ENCODE assay signal across 1 cellular context in the genomic region with DNA sequence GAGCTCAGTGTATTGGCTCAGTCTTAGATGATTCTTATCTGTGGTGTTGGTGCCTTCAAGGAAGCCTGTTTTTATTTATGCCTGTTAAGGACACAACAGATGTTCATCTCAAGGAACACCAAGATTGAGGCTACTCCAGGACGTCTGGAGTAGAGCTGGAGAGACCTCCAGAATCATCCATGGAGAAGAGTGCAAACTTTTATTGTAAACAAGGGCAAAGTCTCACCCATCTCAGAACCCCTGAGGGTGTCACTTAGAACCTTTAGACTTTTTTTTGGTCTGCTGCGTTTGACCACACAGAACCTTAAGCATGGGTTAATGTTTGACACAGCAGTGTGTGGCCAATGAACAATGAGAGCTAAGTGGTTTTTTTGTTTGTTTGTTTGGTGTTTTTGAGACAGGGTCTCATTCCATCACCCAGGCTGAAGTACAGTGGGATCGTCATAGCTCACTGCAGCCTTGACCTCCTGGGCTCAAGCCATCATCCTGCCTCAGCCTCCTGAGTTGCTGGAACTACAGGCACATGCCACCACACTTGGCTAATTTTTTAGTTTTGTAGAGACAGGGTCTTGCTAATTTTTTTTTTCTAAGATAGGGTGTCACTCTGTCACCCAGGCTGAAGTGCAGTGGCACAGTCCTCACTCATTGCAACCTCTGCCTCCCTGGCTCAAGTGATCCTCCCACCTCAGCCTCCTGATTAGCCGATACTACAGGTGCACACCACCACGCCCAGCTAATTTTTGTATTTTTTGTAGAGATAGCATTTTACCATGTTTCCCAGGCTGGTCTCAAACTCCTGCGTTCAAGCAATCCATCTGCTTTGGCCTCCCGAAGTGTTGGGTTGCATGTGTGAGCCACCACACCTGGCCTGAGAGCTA.
TF ChIP-seq lines count a peak whose summit lies in the region.

No MANE protein-coding gene starts in this region.

TF ChIP-seq in HepG2, 621 proteins besides CTCF, POLR2A, EP300 and RAD21 (continued from another document and continues in another):
- TF ChIP-seq HNF4G (IDR thresholded peaks at IDR 0.05; ENCODE audit: borderline replicate concordance, low read depth, low read length) (peak; percentile 93), HNF4G (CRISPR knock-in tag; IDR thresholded peaks at IDR 0.05; ENCODE audit: borderline replicate concordance, low read depth) (peak; percentile 71; the same call in 1 of the 2 replicates), ZNF549 (CRISPR knock-in tag; IDR thresholded peaks at IDR 0.05) (no peak), RXRB (CRISPR knock-in tag; IDR thresholded peaks at IDR 0.05; ENCODE audit: borderline replicate concordance) (peak; percentile 91), RXRA (CRISPR knock-in tag; IDR thresholded peaks at IDR 0.05) (peak; percentile 88), MZF1 (CRISPR knock-in tag; IDR thresholded peaks at IDR 0.05; ENCODE audit: borderline replicate concordance) (no peak), HOXA3 (CRISPR knock-in tag; IDR thresholded peaks at IDR 0.05) (peak; percentile 82), XRCC5 (optimal IDR thresholded peaks at IDR 0.05; ENCODE audit: low read length) (no peak), SKI (IDR thresholded peaks at IDR 0.05; ENCODE audit: partially characterized antibody) (peak; percentile 31), SOX6 (IDR thresholded peaks at IDR 0.05) (no peak), SOX6 (CRISPR knock-in tag; IDR thresholded peaks at IDR 0.05) (peak; percentile 98), HNF4A (CRISPR knock-in tag; IDR thresholded peaks at IDR 0.05) (peak; percentile 87), ZNF670 (CRISPR knock-in tag; IDR thresholded peaks at IDR 0.05; ENCODE audit: borderline replicate concordance) (peak; percentile 61; the same call in 1 of the 2 replicates), MYC (CRISPR knock-in tag; IDR thresholded peaks at IDR 0.05; ENCODE audit: borderline replicate concordance) (peak; percentile 45; the same call in 1 of the 2 replicates), ZKSCAN8 (CRISPR knock-in tag; IDR thresholded peaks at IDR 0.05; ENCODE audit: borderline replicate concordance) (peak; percentile 53; the same call in 1 of the 2 replicates), ZNF605 (CRISPR knock-in tag; IDR thresholded peaks at IDR 0.05) (0 out of 2 replicates have a peak, but pooled peaks have one; percentile 11), KLF6 (CRISPR knock-in tag; IDR thresholded peaks at IDR 0.05) (no peak), NCOR1 (IDR thresholded peaks at IDR 0.05; ENCODE audit: borderline replicate concordance, low read length) (peak; percentile 89; the same call in 1 of the 2 replicates), ZBTB38 (CRISPR knock-in tag; IDR thresholded peaks at IDR 0.05) (peak; percentile 42), TARDBP (CRISPR knock-in tag; IDR thresholded peaks at IDR 0.05) (peak; percentile 55; the same call in 1 of the 2 replicates), ZNF580 (CRISPR knock-in tag; IDR thresholded peaks at IDR 0.05; ENCODE audit: borderline replicate concordance, low read depth) (no peak; the same call in 1 of the 2 replicates), ZNF232 (CRISPR knock-in tag; IDR thresholded peaks at IDR 0.05; ENCODE audit: borderline replicate concordance) (peak; percentile 43; the same call in 1 of the 2 replicates), ZNF570 (CRISPR knock-in tag; IDR thresholded peaks at IDR 0.05; ENCODE audit: borderline replicate concordance) (no peak), ZNF207 (IDR thresholded peaks at IDR 0.05; ENCODE audit: borderline replicate concordance) (no peak), EHMT2 (IDR thresholded peaks at IDR 0.05; ENCODE audit: borderline replicate concordance, low read depth, low read length) (no peak), POLR2AphosphoS5 (IDR thresholded peaks at IDR 0.05; ENCODE audit: low read depth, low read length) (no peak), HNRNPUL1 (IDR thresholded peaks at IDR 0.05; ENCODE audit: low read depth, low read length) (no peak), HMG20A (CRISPR knock-in tag; IDR thresholded peaks at IDR 0.05; ENCODE audit: borderline replicate concordance) (peak; percentile 54; the same call in 1 of the 2 replicates), PHB2 (IDR thresholded peaks at IDR 0.05; ENCODE audit: partially characterized antibody) (no peak), NR2F6 (IDR thresholded peaks at IDR 0.05) (peak; percentile 90), NR2F6 (CRISPR knock-in tag; IDR thresholded peaks at IDR 0.05) (peak; percentile 93), ZNF292 (CRISPR knock-in tag; IDR thresholded peaks at IDR 0.05; ENCODE audit: borderline replicate concordance, low read depth) (peak; percentile 80), TCF7 (IDR thresholded peaks at IDR 0.05; ENCODE audit: low read depth) (peak; percentile 44), KDM1A (CRISPR knock-in tag; IDR thresholded peaks at IDR 0.05) (peak; percentile 57; the same call in 1 of the 2 replicates), ZNF441 (CRISPR knock-in tag; IDR thresholded peaks at IDR 0.05; ENCODE audit: borderline replicate concordance) (peak; percentile 72; the same call in 1 of the 2 replicates), FOXK2 (IDR thresholded peaks at IDR 0.05) (peak; percentile 71), ARNTL (CRISPR knock-in tag; IDR thresholded peaks at IDR 0.05) (peak; percentile 78)
- TF ChIP-seq, protein P1, sequence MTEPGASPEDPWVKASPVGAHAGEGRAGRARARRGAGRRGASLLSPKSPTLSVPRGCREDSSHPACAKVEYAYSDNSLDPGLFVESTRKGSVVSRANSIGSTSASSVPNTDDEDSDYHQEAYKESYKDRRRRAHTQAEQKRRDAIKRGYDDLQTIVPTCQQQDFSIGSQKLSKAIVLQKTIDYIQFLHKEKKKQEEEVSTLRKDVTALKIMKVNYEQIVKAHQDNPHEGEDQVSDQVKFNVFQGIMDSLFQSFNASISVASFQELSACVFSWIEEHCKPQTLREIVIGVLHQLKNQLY (CRISPR knock-in tag; IDR thresholded peaks at IDR 0.05): peak; percentile 58; the same call in 1 of the 2 replicates
- TF ChIP-seq, protein P2, sequence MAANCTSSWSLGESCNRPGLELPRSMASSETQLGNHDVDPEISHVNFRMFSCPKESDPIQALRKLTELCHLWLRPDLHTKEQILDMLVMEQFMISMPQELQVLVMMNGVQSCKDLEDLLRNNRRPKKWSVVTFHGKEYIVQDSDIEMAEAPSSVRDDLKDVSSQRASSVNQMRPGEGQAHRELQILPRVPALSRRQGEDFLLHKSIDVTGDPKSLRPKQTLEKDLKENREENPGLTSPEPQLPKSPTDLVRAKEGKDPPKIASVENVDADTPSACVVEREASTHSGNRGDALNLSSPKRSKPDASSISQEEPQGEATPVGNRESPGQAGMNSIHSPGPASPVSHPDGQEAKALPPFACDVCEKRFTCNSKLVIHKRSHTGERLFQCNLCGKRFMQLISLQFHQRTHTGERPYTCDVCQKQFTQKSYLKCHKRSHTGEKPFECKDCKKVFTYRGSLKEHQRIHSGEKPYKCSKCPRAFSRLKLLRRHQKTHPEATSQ (CRISPR knock-in tag; IDR thresholded peaks at IDR 0.05; ENCODE audit: borderline replicate concordance): 0 out of 2 replicates have a peak, but pooled peaks have one; percentile 33
- TF ChIP-seq, protein P3, sequence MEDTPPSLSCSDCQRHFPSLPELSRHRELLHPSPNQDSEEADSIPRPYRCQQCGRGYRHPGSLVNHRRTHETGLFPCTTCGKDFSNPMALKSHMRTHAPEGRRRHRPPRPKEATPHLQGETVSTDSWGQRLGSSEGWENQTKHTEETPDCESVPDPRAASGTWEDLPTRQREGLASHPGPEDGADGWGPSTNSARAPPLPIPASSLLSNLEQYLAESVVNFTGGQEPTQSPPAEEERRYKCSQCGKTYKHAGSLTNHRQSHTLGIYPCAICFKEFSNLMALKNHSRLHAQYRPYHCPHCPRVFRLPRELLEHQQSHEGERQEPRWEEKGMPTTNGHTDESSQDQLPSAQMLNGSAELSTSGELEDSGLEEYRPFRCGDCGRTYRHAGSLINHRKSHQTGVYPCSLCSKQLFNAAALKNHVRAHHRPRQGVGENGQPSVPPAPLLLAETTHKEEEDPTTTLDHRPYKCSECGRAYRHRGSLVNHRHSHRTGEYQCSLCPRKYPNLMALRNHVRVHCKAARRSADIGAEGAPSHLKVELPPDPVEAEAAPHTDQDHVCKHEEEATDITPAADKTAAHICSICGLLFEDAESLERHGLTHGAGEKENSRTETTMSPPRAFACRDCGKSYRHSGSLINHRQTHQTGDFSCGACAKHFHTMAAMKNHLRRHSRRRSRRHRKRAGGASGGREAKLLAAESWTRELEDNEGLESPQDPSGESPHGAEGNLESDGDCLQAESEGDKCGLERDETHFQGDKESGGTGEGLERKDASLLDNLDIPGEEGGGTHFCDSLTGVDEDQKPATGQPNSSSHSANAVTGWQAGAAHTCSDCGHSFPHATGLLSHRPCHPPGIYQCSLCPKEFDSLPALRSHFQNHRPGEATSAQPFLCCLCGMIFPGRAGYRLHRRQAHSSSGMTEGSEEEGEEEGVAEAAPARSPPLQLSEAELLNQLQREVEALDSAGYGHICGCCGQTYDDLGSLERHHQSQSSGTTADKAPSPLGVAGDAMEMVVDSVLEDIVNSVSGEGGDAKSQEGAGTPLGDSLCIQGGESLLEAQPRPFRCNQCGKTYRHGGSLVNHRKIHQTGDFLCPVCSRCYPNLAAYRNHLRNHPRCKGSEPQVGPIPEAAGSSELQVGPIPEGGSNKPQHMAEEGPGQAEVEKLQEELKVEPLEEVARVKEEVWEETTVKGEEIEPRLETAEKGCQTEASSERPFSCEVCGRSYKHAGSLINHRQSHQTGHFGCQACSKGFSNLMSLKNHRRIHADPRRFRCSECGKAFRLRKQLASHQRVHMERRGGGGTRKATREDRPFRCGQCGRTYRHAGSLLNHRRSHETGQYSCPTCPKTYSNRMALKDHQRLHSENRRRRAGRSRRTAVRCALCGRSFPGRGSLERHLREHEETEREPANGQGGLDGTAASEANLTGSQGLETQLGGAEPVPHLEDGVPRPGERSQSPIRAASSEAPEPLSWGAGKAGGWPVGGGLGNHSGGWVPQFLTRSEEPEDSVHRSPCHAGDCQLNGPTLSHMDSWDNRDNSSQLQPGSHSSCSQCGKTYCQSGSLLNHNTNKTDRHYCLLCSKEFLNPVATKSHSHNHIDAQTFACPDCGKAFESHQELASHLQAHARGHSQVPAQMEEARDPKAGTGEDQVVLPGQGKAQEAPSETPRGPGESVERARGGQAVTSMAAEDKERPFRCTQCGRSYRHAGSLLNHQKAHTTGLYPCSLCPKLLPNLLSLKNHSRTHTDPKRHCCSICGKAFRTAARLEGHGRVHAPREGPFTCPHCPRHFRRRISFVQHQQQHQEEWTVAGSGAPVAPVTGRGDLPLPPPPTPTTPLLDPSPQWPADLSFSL (CRISPR knock-in tag; IDR thresholded peaks at IDR 0.05): no peak
- TF ChIP-seq, protein P4, sequence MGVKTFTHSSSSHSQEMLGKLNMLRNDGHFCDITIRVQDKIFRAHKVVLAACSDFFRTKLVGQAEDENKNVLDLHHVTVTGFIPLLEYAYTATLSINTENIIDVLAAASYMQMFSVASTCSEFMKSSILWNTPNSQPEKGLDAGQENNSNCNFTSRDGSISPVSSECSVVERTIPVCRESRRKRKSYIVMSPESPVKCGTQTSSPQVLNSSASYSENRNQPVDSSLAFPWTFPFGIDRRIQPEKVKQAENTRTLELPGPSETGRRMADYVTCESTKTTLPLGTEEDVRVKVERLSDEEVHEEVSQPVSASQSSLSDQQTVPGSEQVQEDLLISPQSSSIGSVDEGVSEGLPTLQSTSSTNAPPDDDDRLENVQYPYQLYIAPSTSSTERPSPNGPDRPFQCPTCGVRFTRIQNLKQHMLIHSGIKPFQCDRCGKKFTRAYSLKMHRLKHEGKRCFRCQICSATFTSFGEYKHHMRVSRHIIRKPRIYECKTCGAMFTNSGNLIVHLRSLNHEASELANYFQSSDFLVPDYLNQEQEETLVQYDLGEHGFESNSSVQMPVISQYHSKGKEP (CRISPR knock-in tag; IDR thresholded peaks at IDR 0.05): no peak
- TF ChIP-seq, protein P5, sequence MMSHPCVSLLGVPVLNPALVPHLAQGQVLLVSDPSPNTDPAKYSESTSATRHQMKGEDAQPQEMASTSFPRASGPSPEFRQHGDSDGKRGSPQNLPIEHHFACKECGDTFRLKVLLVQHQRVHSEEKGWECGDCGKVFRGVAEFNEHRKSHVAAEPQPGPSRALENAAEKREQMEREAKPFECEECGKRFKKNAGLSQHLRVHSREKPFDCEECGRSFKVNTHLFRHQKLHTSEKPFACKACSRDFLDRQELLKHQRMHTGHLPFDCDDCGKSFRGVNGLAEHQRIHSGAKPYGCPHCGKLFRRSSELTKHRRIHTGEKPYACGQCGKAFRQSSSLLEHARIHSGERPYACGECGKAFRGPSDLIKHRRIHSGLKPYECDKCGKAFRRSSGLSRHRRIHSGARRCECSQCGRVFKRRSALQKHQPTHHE (CRISPR knock-in tag; IDR thresholded peaks at IDR 0.05; ENCODE audit: borderline replicate concordance): 0 out of 2 replicates have a peak, but pooled peaks have one; percentile 9
- TF ChIP-seq, protein P6, sequence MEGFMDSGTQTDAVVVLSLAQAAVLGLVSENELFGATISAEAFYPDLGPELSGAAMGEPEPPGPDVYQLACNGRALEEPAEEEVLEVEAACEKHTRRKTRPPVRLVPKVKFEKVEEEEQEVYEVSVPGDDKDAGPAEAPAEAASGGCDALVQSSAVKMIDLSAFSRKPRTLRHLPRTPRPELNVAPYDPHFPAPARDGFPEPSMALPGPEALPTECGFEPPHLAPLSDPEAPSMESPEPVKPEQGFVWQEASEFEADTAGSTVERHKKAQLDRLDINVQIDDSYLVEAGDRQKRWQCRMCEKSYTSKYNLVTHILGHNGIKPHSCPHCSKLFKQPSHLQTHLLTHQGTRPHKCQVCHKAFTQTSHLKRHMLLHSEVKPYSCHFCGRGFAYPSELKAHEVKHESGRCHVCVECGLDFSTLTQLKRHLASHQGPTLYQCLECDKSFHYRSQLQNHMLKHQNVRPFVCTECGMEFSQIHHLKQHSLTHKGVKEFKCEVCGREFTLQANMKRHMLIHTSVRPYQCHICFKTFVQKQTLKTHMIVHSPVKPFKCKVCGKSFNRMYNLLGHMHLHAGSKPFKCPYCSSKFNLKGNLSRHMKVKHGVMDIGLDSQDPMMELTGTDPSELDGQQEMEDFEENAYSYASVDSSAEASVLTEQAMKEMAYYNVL (CRISPR knock-in tag; IDR thresholded peaks at IDR 0.05; ENCODE audit: borderline replicate concordance): peak; percentile 76; the same call in 1 of the 2 replicates
- TF ChIP-seq, protein P7, sequence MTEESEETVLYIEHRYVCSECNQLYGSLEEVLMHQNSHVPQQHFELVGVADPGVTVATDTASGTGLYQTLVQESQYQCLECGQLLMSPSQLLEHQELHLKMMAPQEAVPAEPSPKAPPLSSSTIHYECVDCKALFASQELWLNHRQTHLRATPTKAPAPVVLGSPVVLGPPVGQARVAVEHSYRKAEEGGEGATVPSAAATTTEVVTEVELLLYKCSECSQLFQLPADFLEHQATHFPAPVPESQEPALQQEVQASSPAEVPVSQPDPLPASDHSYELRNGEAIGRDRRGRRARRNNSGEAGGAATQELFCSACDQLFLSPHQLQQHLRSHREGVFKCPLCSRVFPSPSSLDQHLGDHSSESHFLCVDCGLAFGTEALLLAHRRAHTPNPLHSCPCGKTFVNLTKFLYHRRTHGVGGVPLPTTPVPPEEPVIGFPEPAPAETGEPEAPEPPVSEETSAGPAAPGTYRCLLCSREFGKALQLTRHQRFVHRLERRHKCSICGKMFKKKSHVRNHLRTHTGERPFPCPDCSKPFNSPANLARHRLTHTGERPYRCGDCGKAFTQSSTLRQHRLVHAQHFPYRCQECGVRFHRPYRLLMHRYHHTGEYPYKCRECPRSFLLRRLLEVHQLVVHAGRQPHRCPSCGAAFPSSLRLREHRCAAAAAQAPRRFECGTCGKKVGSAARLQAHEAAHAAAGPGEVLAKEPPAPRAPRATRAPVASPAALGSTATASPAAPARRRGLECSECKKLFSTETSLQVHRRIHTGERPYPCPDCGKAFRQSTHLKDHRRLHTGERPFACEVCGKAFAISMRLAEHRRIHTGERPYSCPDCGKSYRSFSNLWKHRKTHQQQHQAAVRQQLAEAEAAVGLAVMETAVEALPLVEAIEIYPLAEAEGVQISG (CRISPR knock-in tag; IDR thresholded peaks at IDR 0.05): peak; percentile 55; the same call in 1 of the 2 replicates
